ENCODE assay signal across 9 cellular contexts in genomic region chr15:59657635-59658125, GRCh38. TPM values are rescaled to one million over a fixed set of nuclear protein-coding genes. Genes with fewer than 3 reads are reported as not detected.
DNase-seq lines count a peak whose midpoint lies in the region; ATAC-seq and TF ChIP-seq lines count a peak whose summit lies in the region.
"Had no signal": no experiment of that assay in that cellular context is flagged by ENCODE, and none has a peak within 500 bp of the region (broad histone marks: within the 10 kb centered on the region; RNA-seq: fewer than 3 reads in every experiment).

No MANE protein-coding gene starts in this region.

- 33 to 51% (median 36%) methylated on average over 21 to 23 of the region's 23 CpGs for WGBS in adrenal gland, 4 donors
- 47% methylated on average over 21 of the region's 23 CpGs for WGBS in right lobe of liver (ENCODE audit: insufficient coverage, low coverage, low lambda C conversion rate, missing lambda C conversion rate)

- H3K27ac ChIP-seq in adrenal gland (peak overlapping the region in 3 of 5 donors; percentile 59 to 87 (median 77)), right lobe of liver (peak overlapping the region in 1 of 3 donors; percentile 71)

- H3K4me3 ChIP-seq in Caco-2 (ENCODE audit: low read depth, low read length) (peak overlapping the region; percentile 22; the same call in 1 of the 2 replicates), adrenal gland (peak overlapping the region in 2 of 4 donors; percentile 81 to 93), right lobe of liver (peak overlapping the region; percentile 87 to 94 (median 87))

- peaks cover 6% of the 10 kb centered on the region for H3K4me1 Mint-ChIP-seq in Caco-2 (ENCODE audit: low read depth, unreplicated experiment)

- BruUV-seq in Caco-2 (replicated peaks; lab: Mats Ljungman, UMichigan), result no TSS peak

- H3K9me3 ChIP-seq in Caco-2 (no peaks in the 10 kb centered on the region), adrenal gland (replicated peaks in 1 of 3) (no peaks in the 10 kb centered on the region), right lobe of liver (no peaks in the 10 kb centered on the region)

- H3K27me3 ChIP-seq in Caco-2 (replicated peaks; ENCODE audit: control insufficient read depth, insufficient read depth, low read length) (no peaks in the 10 kb centered on the region), adrenal gland (no peaks in the 10 kb centered on the region), right lobe of liver (no peaks in the 10 kb centered on the region)

- H3K4me1 ChIP-seq in Caco-2 (peaks cover 10% of the 10 kb centered on the region), adrenal gland (replicated peaks in 1 of 2) (peaks cover 9 to 21% of the 10 kb centered on the region in 2 donors), right lobe of liver (peaks cover 0 to 32% (median 12%) of the 10 kb centered on the region in 4 donors)

- intact Hi-C loops in Caco-2 (cut with micrococcal nuclease; ENCODE audit: unreplicated experiment), result no loop called here
- intact Hi-C loops in adrenal gland (cut with DNase I), result no loop called here
- intact Hi-C loops in right lobe of liver (cut with DNase I), result no loop called here

- ATAC-seq in HG02759 (IDR thresholded peaks at IDR 0.05; ENCODE audit: unreplicated experiment) (peak; percentile 5), right lobe of liver (peak in 1 of 4 donors; percentile 43), GM18867 (IDR thresholded peaks at IDR 0.05; ENCODE audit: unreplicated experiment) (no peak)

- no peak overlapping the region for H3K4me3 Mint-ChIP-seq in Caco-2 (ENCODE audit: unreplicated experiment)

- H3K27me3 Mint-ChIP-seq in Caco-2 (ENCODE audit: insufficient read depth, unreplicated experiment), result no peaks in the 10 kb centered on the region

- H3K36me3 Mint-ChIP-seq in Caco-2 (ENCODE audit: insufficient read depth, unreplicated experiment), result peaks cover 21% of the 10 kb centered on the region

- TF ChIP-seq CTCF in Caco-2 (IDR thresholded peaks at IDR 0.05; ENCODE audit: insufficient read depth in 1 of 2, low read depth in 1 of 2, low read length in 1 of 2, severe bottlenecking in 1 of 2, unreplicated experiment in 1 of 2), result no peak
- no peak for TF ChIP-seq CTCF in adrenal gland (IDR thresholded peaks at IDR 0.05)
- no peak for TF ChIP-seq CTCF in right lobe of liver (IDR thresholded peaks at IDR 0.05)

- H3K27ac Mint-ChIP-seq in Caco-2 (ENCODE audit: unreplicated experiment), result no peak overlapping the region

- no peak for TF ChIP-seq POLR2A in adrenal gland (IDR thresholded peaks at IDR 0.05)
- no peak for TF ChIP-seq POLR2A in right lobe of liver (IDR thresholded peaks at IDR 0.05)

- POLR2A ChIA-PET in Caco-2 (lab: Charles Lee), result interaction anchor here (0.6 to 1.0 kb wide), 7 partner anchors 9 to 935 kb away, joined by 3 to 13 read pairs (median 4); partner anchors contain the start of genes BNIP2 and MYO1E

- H3K36me3 ChIP-seq in Caco-2 (ENCODE audit: control insufficient read depth, insufficient read depth, low read length) (peaks cover 2% of the 10 kb centered on the region; the same call in 1 of the 2 replicates), adrenal gland (replicated peaks in 1 of 2) (peaks cover 0 to 21% of the 10 kb centered on the region in 2 donors), right lobe of liver (peaks cover 0 to 17% (median 2%) of the 10 kb centered on the region in 4 donors)

- H3K9me3 Mint-ChIP-seq in Caco-2 (ENCODE audit: unreplicated experiment), result no peaks in the 10 kb centered on the region

- CTCF ChIA-PET in Caco-2 (lab: Charles Lee), result interaction anchor here (0.6 to 1.7 kb wide), 3 partner anchors 27 to 125 kb away, joined by 4 to 6 read pairs (median 5); no protein-coding TSS in a partner anchor

- DNase-seq in Caco-2 (no peak), adrenal gland (peak in 5 of 7 donors; percentile 6 to 63 (median 22)), right lobe of liver (peak in 2 of 3 donors; percentile 33 to 60), NCI-H446 treated with DMSO at 0.1 percent for 48 hours (lab: John Stamatoyannopoulos, UW) (no peak), NCI-H1694 (lab: John Stamatoyannopoulos, UW) (no peak), NOMO-1 (lab: John Stamatoyannopoulos, UW; ENCODE audit: unreplicated experiment in 2 of 2) (no peak)

RNA-seq across cellular contexts. Expression of gene GTF2A2, which starts 0.4 kb away (rescaled TPM):
- total RNA-seq in Caco-2 (2022) (147 and 153 TPM in 2 replicates), adrenal gland (100 to 1,000 TPM in 6 of 8 donors, 10 to 100 TPM in 2; 34.8 to 737 (median 105) TPM), right lobe of liver (10 to 100 TPM; 16.9 to 46.9 (median 36.6) TPM)
- polyA plus RNA-seq in adrenal gland, result 100 to 1,000 TPM in 1 of 3 donors, 10 to 100 TPM in 2; 63.6 to 148 (median 79.9) TPM

RNA-seq across cellular contexts. Expression of gene BNIP2, which starts 31.4 kb away (rescaled TPM):
- total RNA-seq in Caco-2 (2022), result 54.0 and 56.0 TPM in 2 replicates
- total RNA-seq in adrenal gland, result 100 to 1,000 TPM in 2 of 8 donors, 10 to 100 TPM in 6; 49.0 to 183 (median 71.1) TPM
- polyA plus RNA-seq in adrenal gland, result 10 to 100 TPM; 24.5 to 51.3 (median 32.1) TPM
- 10 to 100 TPM; 23.7 to 54.0 (median 41.0) TPM for total RNA-seq in right lobe of liver

RNA-seq across cellular contexts. Expression of gene GCNT3, which starts 46.1 kb away (rescaled TPM):
- total RNA-seq in Caco-2 (2022), result 1.9 and 2.5 TPM in 2 replicates
- 1 to 10 TPM in 2 of 8 donors, under 1 TPM in 5, not detected in 1; 0.09 to 3.2 (median 0.78) TPM for total RNA-seq in adrenal gland
- polyA plus RNA-seq in adrenal gland, result 1 to 10 TPM in 1 of 3 donors, under 1 TPM in 2; 0.03 to 5.4 (median 0.08) TPM
- 1 to 10 TPM in 3 of 6 experiments, under 1 TPM in 2, not detected in 1; 0.20 to 3.8 (median 2.4) TPM for total RNA-seq in right lobe of liver
- total RNA-seq: pulmonary artery endothelial cell had no signal

Comparison
In these comparisons a context has a peak if more than half of its experiments do, and no peak if none do; other contexts are left out.
1. DNase-seq: peak in adrenal gland (5 of 7) and right lobe of liver (2 of 3); none in Caco-2 (0 of 2), NCI-H446 treated with DMSO at 0.1 percent for 48 hours (single experiment), NCI-H1694 (single experiment) and NOMO-1 (0 of 2).